Comparison of ENCODE assay signal across 24 cellular contexts in genomic region chr9:9032950-9033349, GRCh38.
"Had no signal": no experiment of that assay in that cellular context is flagged by ENCODE, and none has a peak within 500 bp of the region (broad histone marks: within the 10 kb centered on the region; RNA-seq: fewer than 3 reads in every experiment).

No MANE protein-coding gene starts in this region.

- H3K4me1 ChIP-seq: parathyroid adenoma, psoas muscle, spleen, tibial nerve, uterus had no signal

- H3K27me3 ChIP-seq: hepatocyte, spleen, tibial nerve, uterus had no signal

- H3K27ac ChIP-seq: hepatocyte, parathyroid adenoma, psoas muscle, skin epidermis, spleen, tibial nerve, uterus had no signal

- H3K4me3 ChIP-seq: hepatocyte, lung, psoas muscle, skin epidermis, spleen, tibial nerve, uterus had no signal

- H3K4me3 Mint-ChIP-seq: mesothelial cell of epicardium; naive thymus-derived CD4-positive, alpha-beta T cell; natural killer cell treated with Interleukin-12 subunit alpha and Interleukin-12 subunit beta and Interleukin-15 and Interleukin-18, amount 100 ng/mL, for 72 hours; neural crest cell; stimulated activated memory B cell treated with anti-CD40 and anti-IgM and Interleukin-4, amounts not matched to agents 10 μg/mL and 1 μg/mL and 100 μg/mL, for 72 hours; stimulated activated naive CD8-positive, alpha-beta T cell treated with anti-CD3 and anti-CD28 coated beads, Interleukin-15, amount 100 ng/mL, for 72 hours; type B pancreatic cell had no signal

- H3K27ac Mint-ChIP-seq: mesothelial cell of epicardium; naive thymus-derived CD4-positive, alpha-beta T cell; natural killer cell treated with Interleukin-12 subunit alpha and Interleukin-12 subunit beta and Interleukin-15 and Interleukin-18, amount 100 ng/mL, for 72 hours; stimulated activated memory B cell treated with anti-CD40 and anti-IgM and Interleukin-4, amounts not matched to agents 10 μg/mL and 1 μg/mL and 100 μg/mL, for 72 hours; stimulated activated naive CD8-positive, alpha-beta T cell treated with anti-CD3 and anti-CD28 coated beads, Interleukin-15, amount 100 ng/mL, for 72 hours; type B pancreatic cell had no signal

- H3K9me3 Mint-ChIP-seq: neural crest cell, type B pancreatic cell had no signal

- DNase-seq: head of caudate nucleus; islet precursor cell; mesendoderm; naive thymus-derived CD4-positive, alpha-beta T cell; occipital lobe; psoas muscle; spleen; stimulated activated CD4-positive, alpha-beta T cell treated with anti-CD3 and anti-CD28 coated beads, Interleukin-4, amount 100 ng/mL, for 24 hours; stimulated activated naive CD4-positive, alpha-beta T cell treated with Interleukin-2 at 50 U/mL for 16 hours; stimulated activated naive CD8-positive, alpha-beta T cell treated with anti-CD3 and anti-CD28 coated beads, Interleukin-15, amount 100 ng/mL, for 72 hours; substantia nigra; uterus had no signal

- H3K36me3 ChIP-seq: spleen, tibial nerve, uterus had no signal

- H3K9me3 ChIP-seq: psoas muscle, spleen, tibial nerve, uterus had no signal

- H3K4me1 Mint-ChIP-seq: mesothelial cell of epicardium; naive thymus-derived CD4-positive, alpha-beta T cell; neural crest cell; stimulated activated memory B cell treated with anti-CD40 and anti-IgM and Interleukin-4, amounts not matched to agents 10 μg/mL and 1 μg/mL and 100 μg/mL, for 72 hours; stimulated activated naive CD8-positive, alpha-beta T cell treated with anti-CD3 and anti-CD28 coated beads, Interleukin-15, amount 100 ng/mL, for 72 hours had no signal

- ATAC-seq: left lobe of liver; naive thymus-derived CD4-positive, alpha-beta T cell; natural killer cell treated with Interleukin-12 subunit alpha and Interleukin-12 subunit beta and Interleukin-15 and Interleukin-18, amount 100 ng/mL, for 72 hours; psoas muscle; sciatic nerve; stimulated activated memory B cell treated with anti-CD40 and anti-IgM and Interleukin-4, amounts not matched to agents 10 μg/mL and 1 μg/mL and 100 μg/mL, for 72 hours; stimulated activated naive CD8-positive, alpha-beta T cell treated with anti-CD3 and anti-CD28 coated beads, Interleukin-15, amount 100 ng/mL, for 72 hours had no signal

- H3K27me3 Mint-ChIP-seq: naive thymus-derived CD4-positive, alpha-beta T cell; natural killer cell treated with Interleukin-12 subunit alpha and Interleukin-12 subunit beta and Interleukin-15 and Interleukin-18, amount 100 ng/mL, for 72 hours; stimulated activated memory B cell treated with anti-CD40 and anti-IgM and Interleukin-4, amounts not matched to agents 10 μg/mL and 1 μg/mL and 100 μg/mL, for 72 hours; stimulated activated naive CD8-positive, alpha-beta T cell treated with anti-CD3 and anti-CD28 coated beads, Interleukin-15, amount 100 ng/mL, for 72 hours; type B pancreatic cell had no signal

- H3K36me3 Mint-ChIP-seq: mesothelial cell of epicardium; naive thymus-derived CD4-positive, alpha-beta T cell; natural killer cell treated with Interleukin-12 subunit alpha and Interleukin-12 subunit beta and Interleukin-15 and Interleukin-18, amount 100 ng/mL, for 72 hours; stimulated activated memory B cell treated with anti-CD40 and anti-IgM and Interleukin-4, amounts not matched to agents 10 μg/mL and 1 μg/mL and 100 μg/mL, for 72 hours; type B pancreatic cell had no signal
